ENCODE assay signal across 21 cellular contexts in genomic region chr12:47417960-47418359, GRCh38.
"Had no signal": no experiment of that assay in that cellular context is flagged by ENCODE, and none has a peak within 500 bp of the region (broad histone marks: within the 10 kb centered on the region; RNA-seq: fewer than 3 reads in every experiment).

No MANE protein-coding gene starts in this region.

- H3K9me3 Mint-ChIP-seq: effector memory CD8-positive, alpha-beta T cell; endodermal cell; immature natural killer cell had no signal

- DNase-seq: dermis blood vessel endothelial cell; dorsolateral prefrontal cortex; effector CD4-positive, alpha-beta T cell; effector memory CD8-positive, alpha-beta T cell; endodermal cell; heart left ventricle; hypothalamus; immature natural killer cell; islet precursor cell; left cardiac atrium; left lung; left ventricle myocardium superior; lower lobe of right lung; mesenchymal stem cell; mucosa of descending colon had no signal

- H3K27me3 ChIP-seq: esophagus muscularis mucosa, gastroesophageal sphincter, hepatocyte, left lung had no signal

- H3K27ac Mint-ChIP-seq: effector memory CD8-positive, alpha-beta T cell; endodermal cell; immature natural killer cell; mesothelial cell of epicardium had no signal

- H3K79me2 ChIP-seq: hepatocyte had no signal

- H3K4me1 Mint-ChIP-seq: endodermal cell, mesothelial cell of epicardium had no signal

- H2AFZ ChIP-seq: hepatocyte had no signal

- H3K9me3 ChIP-seq: esophagus muscularis mucosa, gastroesophageal sphincter, heart left ventricle, left lung, lower lobe of right lung, mucosa of descending colon had no signal

- H3K4me2 ChIP-seq: hepatocyte had no signal

- H3K36me3 ChIP-seq: esophagus muscularis mucosa, gastroesophageal sphincter, heart left ventricle, left lung, lower lobe of right lung had no signal

- H3K27ac ChIP-seq: coronary artery, dorsolateral prefrontal cortex, esophagus muscularis mucosa, foreskin keratinocyte, gastroesophageal sphincter, heart left ventricle, hepatocyte, left lung, lower lobe of right lung had no signal

- H3K4me1 ChIP-seq: esophagus muscularis mucosa, foreskin keratinocyte, gastroesophageal sphincter, heart left ventricle, left lung, lower lobe of right lung had no signal

- H3K4me3 ChIP-seq: coronary artery, dorsolateral prefrontal cortex, esophagus muscularis mucosa, gastroesophageal sphincter, heart left ventricle, hepatocyte, left lung, lower lobe of right lung, mucosa of descending colon had no signal

- H3K4me3 Mint-ChIP-seq: effector memory CD8-positive, alpha-beta T cell; endodermal cell; immature natural killer cell; mesothelial cell of epicardium had no signal

- H3K36me3 Mint-ChIP-seq: immature natural killer cell, mesothelial cell of epicardium had no signal

- ATAC-seq: effector memory CD8-positive, alpha-beta T cell; gastroesophageal sphincter; heart left ventricle; left cardiac atrium; left lung; left ventricle myocardium superior; lower lobe of right lung; mucosa of descending colon had no signal
